In genomic region chr4:128721896-128722295, GRCh38 we compare ENCODE assay signal across 19 cellular contexts.
DNase-seq lines count a peak whose midpoint lies in the region; TF ChIP-seq lines count a peak whose summit lies in the region.
"Had no signal": no experiment of that assay in that cellular context is flagged by ENCODE, and none has a peak within 500 bp of the region (broad histone marks: within the 10 kb centered on the region; RNA-seq: fewer than 3 reads in every experiment).

No MANE protein-coding gene starts in this region.

- no peaks in the 10 kb centered on the region for H3K79me2 ChIP-seq in Karpas-422 (ENCODE audit: low read length)
- H3K79me2 ChIP-seq in trophoblast cell (ENCODE audit: control insufficient read depth, insufficient read depth, low read length, poor library complexity) = no peaks in the 10 kb centered on the region

- no peak for TF ChIP-seq POLR2A in uterus (IDR thresholded peaks at IDR 0.05)

- no peak overlapping the region for H3K27ac ChIP-seq in Karpas-422 (ENCODE audit: low read length)
- peak overlapping the region; percentile 12 for H3K27ac ChIP-seq in endodermal cell (ENCODE audit: low read depth, low read length)
- H3K27ac ChIP-seq in mesodermal cell (ENCODE audit: low read depth, low read length, severe bottlenecking) = peak overlapping the region; percentile 54
- peak overlapping the region; percentile 39 for H3K27ac ChIP-seq in trophoblast cell (ENCODE audit: low read depth, low read length)
- H3K27ac ChIP-seq in uterus = no peak overlapping the region
- H3K27ac ChIP-seq: KMS-11, SJSA1 had no signal

- H3K9me2 ChIP-seq in Karpas-422 (replicated peaks; ENCODE audit: insufficient read depth, low read length) = 0 out of 2 replicates have a peak, but pooled peaks cover 7% of the 10 kb centered on the region

- no peaks in the 10 kb centered on the region for H3K36me3 ChIP-seq in Karpas-422 (ENCODE audit: insufficient read depth, low read length)
- no peaks in the 10 kb centered on the region for H3K36me3 ChIP-seq in endodermal cell (ENCODE audit: control insufficient read depth, insufficient read depth, low read length)
- no peaks in the 10 kb centered on the region for H3K36me3 ChIP-seq in mesodermal cell (ENCODE audit: control insufficient read depth, insufficient read depth, low read length)
- H3K36me3 ChIP-seq in trophoblast cell (ENCODE audit: control insufficient read depth in 1 of 2, insufficient read depth in 2 of 2, low read length in 2 of 2) = no peaks in the 10 kb centered on the region
- H3K36me3 ChIP-seq in uterus = no peaks in the 10 kb centered on the region
- H3K36me3 ChIP-seq: SJSA1 had no signal

- H3K4me2 ChIP-seq in Karpas-422 (ENCODE audit: low read depth, low read length, poor library complexity, severe bottlenecking) = no peak overlapping the region
- no peak overlapping the region for H3K4me2 ChIP-seq in trophoblast cell (ENCODE audit: low read length)
- H3K4me2 ChIP-seq: KMS-11 had no signal

- H3K4me3 ChIP-seq in Karpas-422 (ENCODE audit: low read length) = no peak overlapping the region
- H3K4me3 ChIP-seq in endodermal cell (ENCODE audit: low read length) = no peak overlapping the region
- H3K4me3 ChIP-seq in mesodermal cell (ENCODE audit: extremely low read depth, insufficient read depth, low read length, poor library complexity, severe bottlenecking) = no peak overlapping the region
- no peak overlapping the region for H3K4me3 ChIP-seq in trophoblast cell (ENCODE audit: low read depth, low read length)
- H3K4me3 ChIP-seq in uterus = no peak overlapping the region
- H3K4me3 ChIP-seq: SJSA1 had no signal

- H2BK120ac ChIP-seq in trophoblast cell (ENCODE audit: insufficient read depth, low read length, poor library complexity) = no peak overlapping the region

- H3K4ac ChIP-seq in trophoblast cell (ENCODE audit: low read depth, low read length) = no peak overlapping the region

- no peak overlapping the region for H3K4me3 Mint-ChIP-seq in endodermal cell
- H3K4me3 Mint-ChIP-seq: CD4-positive, alpha-beta T cell had no signal

- H3K27me3 ChIP-seq in Karpas-422 (ENCODE audit: low read length) = no peaks in the 10 kb centered on the region
- H3K27me3 ChIP-seq in endodermal cell (ENCODE audit: control insufficient read depth, insufficient read depth, low read length, poor library complexity, severe bottlenecking) = no peaks in the 10 kb centered on the region
- no peaks in the 10 kb centered on the region for H3K27me3 ChIP-seq in trophoblast cell (ENCODE audit: insufficient read depth, low read length)
- H3K27me3 ChIP-seq in uterus = no peaks in the 10 kb centered on the region
- H3K27me3 ChIP-seq: SJSA1 had no signal

- H3K79me1 ChIP-seq in trophoblast cell (ENCODE audit: low read length) = peaks cover 3% of the 10 kb centered on the region

- no peak overlapping the region for H4K12ac ChIP-seq in trophoblast cell (ENCODE audit: low read depth, low read length)

- no peaks in the 10 kb centered on the region for H4K20me1 ChIP-seq in Karpas-422 (ENCODE audit: insufficient read depth, low read depth, low read length)

- H2BK5ac ChIP-seq in trophoblast cell (ENCODE audit: low read depth, low read length, poor library complexity) = no peak overlapping the region

- DNase-seq in Karpas-422 (no peak), endodermal cell (no peak), trophoblast cell (peak in 1 of 2 donors; percentile 23), T-helper 2 cell (no peak), uterus (no peak)
- no peak for DNase-seq in effector CD8-positive, alpha-beta T cell (lab: John Stamatoyannopoulos, UW)
- no peak for DNase-seq in stimulated activated naive CD4-positive, alpha-beta T cell treated with Interleukin-2 at 50 U/mL for 16 hours (lab: John Stamatoyannopoulos, UW)
- DNase-seq: CD4-positive, alpha-beta T cell; DMS53; EL; H7; NCI-H1048; NCI-H1436; NCI-H1930; NCI-H345; NCI-H524 treated with DMSO at 0.1 percent for 48 hours had no signal

- H3K27me3 Mint-ChIP-seq in endodermal cell (ENCODE audit: insufficient read depth) = no peaks in the 10 kb centered on the region

- no peaks in the 10 kb centered on the region for H3K36me3 Mint-ChIP-seq in endodermal cell (ENCODE audit: low read depth)

- H3K27ac Mint-ChIP-seq in endodermal cell = no peak overlapping the region
- H3K27ac Mint-ChIP-seq: CD4-positive, alpha-beta T cell had no signal

- H3K18ac ChIP-seq in trophoblast cell (ENCODE audit: low read length) = no peak overlapping the region

- H3K9ac ChIP-seq in Karpas-422 (ENCODE audit: low read length) = no peak overlapping the region
- H3K9ac ChIP-seq in endodermal cell (ENCODE audit: extremely low read depth, low read length, poor library complexity, severe bottlenecking) = no peak overlapping the region
- H3K9ac ChIP-seq in trophoblast cell (ENCODE audit: low read length) = no peak overlapping the region
- H3K9ac ChIP-seq: KMS-11 had no signal

- no peak overlapping the region for H4K8ac ChIP-seq in trophoblast cell (ENCODE audit: low read depth, low read length)

- H2AK5ac ChIP-seq in trophoblast cell (ENCODE audit: low read length) = no peak overlapping the region

- H3K4me1 ChIP-seq in Karpas-422 (ENCODE audit: low read length) (peaks cover 5% of the 10 kb centered on the region; the same call in 1 of the 2 replicates), endodermal cell (ENCODE audit: control insufficient read depth, insufficient read depth, low read length) (no peaks in the 10 kb centered on the region), mesodermal cell (ENCODE audit: control insufficient read depth, insufficient read depth, low read length, poor library complexity, severe bottlenecking) (no peaks in the 10 kb centered on the region), trophoblast cell (ENCODE audit: control insufficient read depth in 1 of 2, insufficient read depth in 2 of 2, low read length in 2 of 2) (peaks cover 2 to 4% of the 10 kb centered on the region in 2 experiments), uterus (no peaks in the 10 kb centered on the region)
- H3K4me1 ChIP-seq: SJSA1 had no signal

- peaks cover 6% of the 10 kb centered on the region for H3K4me1 Mint-ChIP-seq in endodermal cell

- no peak overlapping the region for H3K14ac ChIP-seq in trophoblast cell (ENCODE audit: low read length)

- intact Hi-C loops in uterus (cut with DNase I; ENCODE audit: low total_unique reads) = no loop called here

- H2AFZ ChIP-seq in Karpas-422 (ENCODE audit: low read length) (peak overlapping the region; percentile 17; the same call in 1 of the 2 replicates), trophoblast cell (ENCODE audit: insufficient read depth, low read length, poor library complexity) (no peak overlapping the region)

- H2BK12ac ChIP-seq in trophoblast cell (ENCODE audit: low read length) = no peak overlapping the region

- H4K91ac ChIP-seq in trophoblast cell (ENCODE audit: low read depth, low read length) = no peak overlapping the region

- H3K9me3 Mint-ChIP-seq in endodermal cell = no peaks in the 10 kb centered on the region
- H3K9me3 Mint-ChIP-seq: CD4-positive, alpha-beta T cell had no signal

- TF ChIP-seq CTCF in endodermal cell (conservative IDR thresholded peaks at IDR 0.05) (no peak), uterus (IDR thresholded peaks at IDR 0.05) (no peak)

- H3K9me3 ChIP-seq in Karpas-422 (ENCODE audit: low read length) (no peaks in the 10 kb centered on the region), endodermal cell (ENCODE audit: control insufficient read depth, low read length) (no peaks in the 10 kb centered on the region), mesodermal cell (ENCODE audit: control insufficient read depth, low read length) (no peaks in the 10 kb centered on the region), trophoblast cell (ENCODE audit: insufficient read depth, low read depth, low read length) (no peaks in the 10 kb centered on the region), uterus (no peaks in the 10 kb centered on the region)
- H3K9me3 ChIP-seq: SJSA1 had no signal

- no peak overlapping the region for H3K23ac ChIP-seq in trophoblast cell (ENCODE audit: low read length)

- 71 to 86% methylated on average over 2 to 4 of the region's 4 CpGs for WGBS in endodermal cell (ENCODE audit: insufficient coverage in 1 of 2, insufficient read length in 1 of 2), 2 experiments
- 50 to 80% methylated on average over 2 to 3 of the region's 4 CpGs for WGBS in mesodermal cell (ENCODE audit: insufficient coverage in 2 of 2), 2 experiments
- WGBS in trophoblast cell (ENCODE audit: extremely low coverage, insufficient coverage, insufficient read length) = no CpG with 5 or more reads among the region's 4 CpGs

Comparison
In these comparisons a context has a peak if more than half of its experiments do, and no peak if none do; other contexts are left out.
1. H3K27ac ChIP-seq: peak in endodermal cell (single experiment), mesodermal cell (single experiment) and trophoblast cell (single experiment); none in Karpas-422 (single experiment) and uterus (0 of 2).